21 cellular contexts compared by ENCODE assay signal in the genomic region with DNA sequence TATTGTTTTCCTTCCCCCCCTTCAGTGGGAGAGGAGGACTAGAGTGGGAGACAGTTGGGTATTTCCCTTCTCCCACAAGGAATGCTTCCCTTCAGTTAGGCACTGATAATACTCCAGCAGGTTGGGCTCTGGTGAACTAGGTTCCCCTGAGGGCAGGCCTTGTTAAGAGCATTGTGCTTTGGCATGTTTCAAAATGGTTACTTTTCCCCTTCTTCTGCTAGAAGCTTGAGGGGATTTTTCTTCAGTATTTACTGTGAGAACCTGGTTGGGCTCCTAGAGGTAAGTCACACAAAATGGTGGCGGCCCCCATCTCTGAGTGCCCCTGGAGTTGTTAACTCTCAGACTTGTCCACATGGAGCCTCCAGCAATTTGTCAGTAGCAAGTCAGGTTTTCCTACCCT.
"Had no signal": no experiment of that assay in that cellular context is flagged by ENCODE, and none has a peak within 500 bp of the region (broad histone marks: within the 10 kb centered on the region; RNA-seq: fewer than 3 reads in every experiment).

No MANE protein-coding gene starts in this region.

- H3K27me3 Mint-ChIP-seq: stimulated activated naive CD8-positive, alpha-beta T cell treated with anti-CD3 and anti-CD28 coated beads, Interleukin-15, amount 100 ng/mL, for 72 hours had no signal

- H3K27ac ChIP-seq: colonic mucosa, hepatocyte, spleen, transverse colon had no signal

- H3K4me2 ChIP-seq: hepatocyte had no signal

- H3K4me3 Mint-ChIP-seq: mesothelial cell of epicardium; natural killer cell; neural crest cell; stimulated activated naive B cell treated with anti-CD40 and anti-IgM and Interleukin-4, amounts not matched to agents 10 μg/mL and 1 μg/mL and 100 μg/mL, for 72 hours; stimulated activated naive CD8-positive, alpha-beta T cell treated with anti-CD3 and anti-CD28 coated beads, Interleukin-15, amount 100 ng/mL, for 72 hours had no signal

- H3K79me2 ChIP-seq: hepatocyte had no signal

- ATAC-seq: natural killer cell; sciatic nerve; stimulated activated naive B cell treated with anti-CD40 and anti-IgM and Interleukin-4, amounts not matched to agents 10 μg/mL and 1 μg/mL and 100 μg/mL, for 72 hours; stimulated activated naive CD8-positive, alpha-beta T cell treated with anti-CD3 and anti-CD28 coated beads, Interleukin-15, amount 100 ng/mL, for 72 hours had no signal

- DNase-seq: colonic mucosa; dermis blood vessel endothelial cell; foreskin melanocyte; head of caudate nucleus; kidney glomerular epithelial cell; mammary epithelial cell; natural killer cell; posterior cingulate gyrus; spleen; stimulated activated CD4-positive, alpha-beta T cell treated with anti-CD3 and anti-CD28 coated beads, Interleukin-15, amount 100 ng/mL, for 24 hours; stimulated activated CD4-positive, alpha-beta T cell treated with anti-CD3 and anti-CD28 coated beads, Interleukin-1b, Interleukin-23, amount 100 ng/mL, for 48 hours; stimulated activated CD4-positive, alpha-beta T cell treated with anti-CD3 and anti-CD28 coated beads, Interleukin-4, amount 100 ng/mL, for 24 hours; stimulated activated naive B cell treated with anti-CD40 and anti-IgM and Interleukin-4, amounts not matched to agents 10 μg/mL and 1 μg/mL and 100 μg/mL, for 72 hours; stimulated activated naive CD8-positive, alpha-beta T cell treated with anti-CD3 and anti-CD28 coated beads, Interleukin-15, amount 100 ng/mL, for 72 hours; transverse colon had no signal

- H3K27ac Mint-ChIP-seq: mesothelial cell of epicardium; natural killer cell; stimulated activated naive B cell treated with anti-CD40 and anti-IgM and Interleukin-4, amounts not matched to agents 10 μg/mL and 1 μg/mL and 100 μg/mL, for 72 hours; stimulated activated naive CD8-positive, alpha-beta T cell treated with anti-CD3 and anti-CD28 coated beads, Interleukin-15, amount 100 ng/mL, for 72 hours had no signal

- H3K4me3 ChIP-seq: colonic mucosa, hepatocyte, spleen, thoracic aorta, transverse colon had no signal

- H3K27me3 ChIP-seq: colonic mucosa, hepatocyte, spleen, transverse colon had no signal

- H3K9me3 ChIP-seq: colonic mucosa had no signal

- H2AFZ ChIP-seq: hepatocyte had no signal

- H3K4me1 ChIP-seq: colonic mucosa, spleen, transverse colon had no signal

- H3K36me3 ChIP-seq: colonic mucosa, thoracic aorta, transverse colon had no signal

- FAIRE-seq: endothelial cell of umbilical vein had no signal

- H3K4me1 Mint-ChIP-seq: stimulated activated naive CD8-positive, alpha-beta T cell treated with anti-CD3 and anti-CD28 coated beads, Interleukin-15, amount 100 ng/mL, for 72 hours had no signal
